25 cellular contexts compared by ENCODE assay signal in the genomic region with DNA sequence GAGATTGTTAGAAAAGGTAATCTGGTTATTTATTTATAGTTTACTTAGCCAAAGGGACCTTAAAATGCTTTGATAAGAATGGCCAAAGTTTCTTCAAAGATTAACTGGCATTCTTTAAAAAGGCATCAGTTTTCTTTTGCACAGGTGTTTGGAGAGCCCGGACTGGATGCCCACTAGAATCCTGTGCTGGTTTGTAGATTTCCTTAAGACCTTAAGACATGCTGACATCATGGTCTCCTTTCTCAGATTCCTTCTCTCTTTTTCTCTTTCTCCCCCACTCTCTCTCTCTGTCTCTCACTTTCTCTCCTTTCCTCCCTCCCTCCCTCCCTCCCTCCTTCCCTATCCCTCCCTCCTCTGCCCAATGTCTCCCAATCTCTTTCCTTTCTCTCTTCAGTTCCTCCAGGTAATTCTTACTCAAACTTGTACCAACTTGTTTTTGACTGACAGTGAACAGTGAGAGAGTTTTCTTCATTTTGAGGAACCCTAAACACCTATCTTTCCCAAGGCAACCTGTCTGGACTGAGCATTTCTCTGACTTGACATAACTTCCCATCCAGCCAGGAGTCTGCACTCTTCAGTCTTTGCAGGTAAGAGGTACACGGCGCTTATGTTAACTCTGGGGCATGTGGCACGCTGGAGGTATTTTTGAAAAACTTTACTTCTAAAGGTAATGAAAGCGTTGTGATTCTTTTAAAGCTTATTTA. TPM values are rescaled to one million over a fixed set of nuclear protein-coding genes. Genes with fewer than 3 reads are reported as not detected.
DNase-seq lines count a peak whose midpoint lies in the region; ATAC-seq and TF ChIP-seq lines count a peak whose summit lies in the region.
"Had no signal": no experiment of that assay in that cellular context is flagged by ENCODE, and none has a peak within 500 bp of the region (broad histone marks: within the 10 kb centered on the region; RNA-seq: fewer than 3 reads in every experiment).

Gene KCNJ15 (plus strand): TSS at position 393 of the 704 bp plus-strand sequence. CDS start 42,271 bp downstream, outside the sequence.

- no TSS peak for BruUV-seq in MCF 10A (replicated peaks; lab: Mats Ljungman, UMichigan)

- no peak for DNase-seq in breast epithelium (ENCODE audit: low spot score in 2 of 2)
- no peak for DNase-seq in MCF 10A (ENCODE audit: unreplicated experiment)
- no peak for DNase-seq in kidney epithelial cell (ENCODE audit: low read depth)
- no peak for DNase-seq in progenitor cell of endocrine pancreas (ENCODE audit: low spot score, unreplicated experiment)
- DNase-seq in natural killer cell treated with Interleukin-12 subunit alpha and Interleukin-12 subunit beta and Interleukin-15 and Interleukin-18, amount 100 ng/mL, for 72 hours (ENCODE audit: low spot score) = no peak
- no peak for DNase-seq in activated CD4-positive, CD25-positive, alpha-beta regulatory T cell treated with anti-CD3 and anti-CD28 coated beads, Interleukin-2, amount 50 U/mL, for 72 hours
- DNase-seq in COLO829 (ENCODE audit: low spot score) = no peak
- DNase-seq in testis = no peak
- DNase-seq: 8988T; activated CD4-positive, alpha-beta T cell treated with anti-CD3 and anti-CD28 coated beads, Interleukin-2, amount 50 U/mL, for 1 hour; activated CD8-positive, alpha-beta memory T cell treated with anti-CD3 and anti-CD28 coated beads, Interleukin-2, amount 50 U/mL, for 4 hours; activated effector memory CD4-positive, alpha-beta T cell treated with Interleukin-2 at 50 U/mL for 16 hours; BE2C; central memory CD4-positive, alpha-beta T cell; glutamatergic neuron; GOT3; left ventricle myocardium superior; NCI-H2171 treated with DMSO at 0.1 percent for 48 hours; NCI-H526 treated with DMSO at 0.1 percent for 48 hours; small intestine; stimulated activated CD4-positive, alpha-beta T cell treated with anti-CD3 and anti-CD28 coated beads, Interleukin-4, amount 100 ng/mL, for 4 hours; substantia nigra; T-helper 1 cell had no signal

- H3K4me3 Mint-ChIP-seq in MCF 10A (ENCODE audit: unreplicated experiment) (no peak within 1 kb of the TSS), progenitor cell of endocrine pancreas (ENCODE audit: low read depth) (peak within 1 kb of the TSS; percentile 42)
- no peak within 1 kb of the TSS for H3K4me3 Mint-ChIP-seq in natural killer cell treated with Interleukin-12 subunit alpha and Interleukin-12 subunit beta and Interleukin-15 and Interleukin-18, amount 100 ng/mL, for 72 hours

- POLR2A ChIA-PET in MCF 10A (lab: Yijun Ruan, JAX) = interaction anchor here (1.4 kb wide), 1 partner anchor 9 kb away, joined by 6 read pairs; no protein-coding TSS in a partner anchor

- TF ChIP-seq CTCF in breast epithelium (IDR thresholded peaks at IDR 0.05) = no peak
- TF ChIP-seq CTCF in MCF 10A (IDR thresholded peaks at IDR 0.05; ENCODE audit: unreplicated experiment) = no peak
- no peak for TF ChIP-seq CTCF in kidney epithelial cell (IDR thresholded peaks at IDR 0.05; ENCODE audit: insufficient read depth, low read length, poor library complexity, severe bottlenecking)
- no peak for TF ChIP-seq CTCF in progenitor cell of endocrine pancreas (IDR thresholded peaks at IDR 0.05; ENCODE audit: unreplicated experiment)
- TF ChIP-seq CTCF in testis (IDR thresholded peaks at IDR 0.05) = no peak

- H3K4me1 ChIP-seq in breast epithelium (no peaks in the 10 kb centered on the region), testis (no peaks in the 10 kb centered on the region)
- H3K4me1 ChIP-seq: BE2C had no signal

- peaks cover 18% of the 10 kb centered on the region for H3K4me1 Mint-ChIP-seq in MCF 10A (ENCODE audit: insufficient read depth, unreplicated experiment)
- H3K4me1 Mint-ChIP-seq in progenitor cell of endocrine pancreas (ENCODE audit: low read depth) = peaks cover 14% of the 10 kb centered on the region
- no peaks in the 10 kb centered on the region for H3K4me1 Mint-ChIP-seq in natural killer cell treated with Interleukin-12 subunit alpha and Interleukin-12 subunit beta and Interleukin-15 and Interleukin-18, amount 100 ng/mL, for 72 hours (ENCODE audit: low read depth in 2 of 2)

- H3K27me3 ChIP-seq in breast epithelium (no peaks in the 10 kb centered on the region), kidney epithelial cell (ENCODE audit: control insufficient read depth, insufficient read depth, low read length) (no peaks in the 10 kb centered on the region), testis (no peaks in the 10 kb centered on the region)

- H3K36me3 Mint-ChIP-seq in MCF 10A (ENCODE audit: insufficient read depth, unreplicated experiment) (no peaks in the 10 kb centered on the region), progenitor cell of endocrine pancreas (ENCODE audit: insufficient read depth) (no peaks in the 10 kb centered on the region)
- H3K36me3 Mint-ChIP-seq in natural killer cell treated with Interleukin-12 subunit alpha and Interleukin-12 subunit beta and Interleukin-15 and Interleukin-18, amount 100 ng/mL, for 72 hours = no peaks in the 10 kb centered on the region

- H3K27ac Mint-ChIP-seq in MCF 10A (ENCODE audit: low read depth, unreplicated experiment) = no peak within 1 kb of the TSS
- H3K27ac Mint-ChIP-seq in progenitor cell of endocrine pancreas = peak within 1 kb of the TSS; percentile 29
- H3K27ac Mint-ChIP-seq in natural killer cell treated with Interleukin-12 subunit alpha and Interleukin-12 subunit beta and Interleukin-15 and Interleukin-18, amount 100 ng/mL, for 72 hours = no peak within 1 kb of the TSS

- intact Hi-C loops in breast epithelium (cut with DNase I; ENCODE audit: low total_unique reads) = no loop called here
- intact Hi-C loops in MCF 10A (cut with micrococcal nuclease) = no loop called here
- intact Hi-C loops in testis (cut with DNase I; ENCODE audit: low total_unique reads) = no loop called here

- H3K27ac ChIP-seq in breast epithelium (no peak within 1 kb of the TSS), testis (no peak within 1 kb of the TSS)
- H3K27ac ChIP-seq: parathyroid adenoma had no signal

- H3K9me3 ChIP-seq in breast epithelium (no peaks in the 10 kb centered on the region), testis (no peaks in the 10 kb centered on the region)
- H3K9me3 ChIP-seq: BE2C had no signal

- WGBS in testis, 2 donors = 61 to 73% methylated on average over 5 of the region's 5 CpGs

- H3K36me3 ChIP-seq in breast epithelium (no peaks in the 10 kb centered on the region), kidney epithelial cell (ENCODE audit: control insufficient read depth, insufficient read depth, low read length) (peaks cover 3% of the 10 kb centered on the region), testis (ENCODE audit: low read depth, missing control alignments) (no peaks in the 10 kb centered on the region)
- H3K36me3 ChIP-seq: BE2C had no signal

- CTCF ChIA-PET in MCF 10A (lab: Yijun Ruan, JAX) = interaction anchor here (0.6 kb wide), 2 partner anchors 51 to 545 kb away, joined by 3 to 4 read pairs; no protein-coding TSS in a partner anchor

- TF ChIP-seq POLR2A in breast epithelium (IDR thresholded peaks at IDR 0.05) (no peak), testis (IDR thresholded peaks at IDR 0.05) (no peak)

- H3K27me3 Mint-ChIP-seq in MCF 10A (ENCODE audit: insufficient read depth, unreplicated experiment) (no peaks in the 10 kb centered on the region), progenitor cell of endocrine pancreas (peaks cover 2% of the 10 kb centered on the region)
- H3K27me3 Mint-ChIP-seq in natural killer cell treated with Interleukin-12 subunit alpha and Interleukin-12 subunit beta and Interleukin-15 and Interleukin-18, amount 100 ng/mL, for 72 hours = peaks cover 37 to 45% of the 10 kb centered on the region in 2 donors

- H3K9me3 Mint-ChIP-seq in MCF 10A (ENCODE audit: unreplicated experiment) = no peaks in the 10 kb centered on the region
- H3K9me3 Mint-ChIP-seq in progenitor cell of endocrine pancreas (ENCODE audit: low read depth) = no peaks in the 10 kb centered on the region
- no peaks in the 10 kb centered on the region for H3K9me3 Mint-ChIP-seq in natural killer cell treated with Interleukin-12 subunit alpha and Interleukin-12 subunit beta and Interleukin-15 and Interleukin-18, amount 100 ng/mL, for 72 hours

- no peak for ATAC-seq in natural killer cell treated with Interleukin-12 subunit alpha and Interleukin-12 subunit beta and Interleukin-15 and Interleukin-18, amount 100 ng/mL, for 72 hours
- ATAC-seq: left ventricle myocardium superior, Right ventricle myocardium inferior had no signal

- H3K4me3 ChIP-seq in breast epithelium = peak within 1 kb of the TSS in 2 of 3 donors; percentile 1 to 21
- peak within 1 kb of the TSS; percentile 62 for H3K4me3 ChIP-seq in kidney epithelial cell (ENCODE audit: low read depth, low read length)
- H3K4me3 ChIP-seq in testis = no peak within 1 kb of the TSS

RNA-seq across cellular contexts. Expression of gene KCNJ15, which starts in this region (rescaled TPM):
- total RNA-seq in breast epithelium (1 to 10 TPM in 1 of 3 donors, under 1 TPM in 2; 0.80 to 6.9 (median 0.98) TPM), MCF 10A (2022) (2.2 and 2.4 TPM in 2 replicates), kidney epithelial cell (27.5 and 30.6 TPM in 2 replicates), progenitor cell of endocrine pancreas (2.2 and 3.3 TPM in 2 replicates), testis (1 to 10 TPM; 4.9 to 6.4 TPM)
- not detected for total RNA-seq in natural killer cell treated with Interleukin-12 subunit alpha and Interleukin-12 subunit beta and Interleukin-15 and Interleukin-18, amount 100 ng/mL, for 72 hours
- 13.0 TPM for polyA plus RNA-seq in testis (ENCODE audit: insufficient read depth, low read depth, low replicate concordance)

Comparison
In these comparisons a context has a peak if more than half of its experiments do, and no peak if none do; other contexts are left out.
1. H3K4me3 ChIP-seq: peak in breast epithelium (2 of 3) and kidney epithelial cell (single experiment); none in testis (0 of 2).